Comparison of ENCODE assay signal across 33 cellular contexts in the genomic region with DNA sequence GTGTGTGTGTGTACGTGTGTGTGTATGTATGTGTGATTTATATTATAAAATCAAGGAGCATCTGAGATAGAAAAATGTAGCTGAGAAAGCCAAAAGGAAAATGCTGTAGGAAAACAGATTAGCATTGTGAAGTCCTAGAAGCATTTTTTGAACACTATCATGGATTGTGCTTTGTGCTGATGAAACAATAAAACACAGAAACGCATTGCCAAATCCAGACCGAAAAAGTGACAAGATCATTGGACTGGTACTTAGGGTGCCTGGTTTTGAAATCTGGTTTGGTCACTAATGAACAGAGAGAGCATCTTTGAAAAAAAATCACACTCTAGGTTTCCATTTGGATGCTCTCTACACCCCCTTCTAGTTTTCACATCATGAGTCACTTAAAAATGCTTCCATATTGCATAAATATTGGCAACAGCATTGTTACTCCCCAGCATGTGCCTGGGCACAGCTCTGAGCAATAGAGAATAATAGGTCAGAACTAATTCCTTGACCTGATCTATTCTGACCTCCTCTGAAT.
"Had no signal": no experiment of that assay in that cellular context is flagged by ENCODE, and none has a peak within 500 bp of the region (broad histone marks: within the 10 kb centered on the region; RNA-seq: fewer than 3 reads in every experiment).

No MANE protein-coding gene starts in this region.

- H3K4me1 ChIP-seq: Peyer's patch had no signal

- ATAC-seq: activated CD8-positive, alpha-beta memory T cell treated with anti-CD3 and anti-CD28 coated beads, Interleukin-2, amount 10 ng/mL, durations not matched to agents 7 days and 5 days; activated T-cell treated with anti-CD3 and anti-CD28 coated beads, Interleukin-2, amount 50 U/mL, for 72 hours; activated T-helper 17 cell treated with anti-CD3 and anti-CD28 coated beads, Interleukin-2, amount 50 U/mL, for 72 hours; PC-3; Right ventricle myocardium inferior had no signal

- H3K27me3 ChIP-seq: brain microvascular endothelial cell, cardiac muscle cell, Peyer's patch had no signal

- H3K36me3 ChIP-seq: brain microvascular endothelial cell, cardiac muscle cell, Peyer's patch, WERI-Rb-1 had no signal

- H3K4me3 ChIP-seq: cardiac muscle cell, Peyer's patch had no signal

- DNase-seq: activated CD4-positive, alpha-beta memory T cell treated with anti-CD3 and anti-CD28 coated beads, Interleukin-2, amount 10 ng/mL, durations not matched to agents 7 days and 5 days; activated CD4-positive, alpha-beta T cell treated with anti-CD3 and anti-CD28 coated beads for 1 hour; activated CD4-positive, alpha-beta T cell treated with anti-CD3 and anti-CD28 coated beads for 48 hours; activated CD4-positive, CD25-positive, alpha-beta regulatory T cell; activated CD8-positive, alpha-beta memory T cell treated with anti-CD3 and anti-CD28 coated beads for 24 hours; activated CD8-positive, alpha-beta memory T cell treated with anti-CD3 and anti-CD28 coated beads, Interleukin-2, amount 10 ng/mL, durations not matched to agents 7 days and 5 days; activated effector memory CD4-positive, alpha-beta T cell treated with anti-CD3 and anti-CD28 coated beads, Interleukin-2, amount 50 U/mL, for 16 hours; activated naive CD4-positive, alpha-beta T cell; activated naive CD4-positive, alpha-beta T cell treated with anti-CD3 and anti-CD28 coated beads, Interleukin-2, amount 50 U/mL, for 16 hours; activated naive CD8-positive, alpha-beta T cell treated with anti-CD3 and anti-CD28 coated beads for 36 hours; activated T-cell treated with anti-CD3 and anti-CD28 coated beads, Interleukin-2, amount 50 U/mL, for 1 hour; activated T-cell treated with anti-CD3 and anti-CD28 coated beads, Interleukin-2, amount 50 U/mL, for 72 hours; amniotic stem cell; aorta; brain microvascular endothelial cell; NCI-H1048; NCI-H1105 treated with DMSO at 0.1 percent for 48 hours; NCI-H1436; NCI-H1694 treated with DMSO at 0.1 percent for 48 hours; NCI-H2029; NCI-H345; NCI-H524 treated with DMSO at 0.1 percent for 48 hours; PC-3; Peyer's patch; RPMI8226; SIG-M5; SW 1271; T-helper 1 cell; T1000; WERI-Rb-1 had no signal

- H3K9me3 ChIP-seq: Peyer's patch had no signal

- H3K27ac ChIP-seq: brain microvascular endothelial cell, cardiac muscle cell, Peyer's patch, WERI-Rb-1 had no signal
